In the genomic region with DNA sequence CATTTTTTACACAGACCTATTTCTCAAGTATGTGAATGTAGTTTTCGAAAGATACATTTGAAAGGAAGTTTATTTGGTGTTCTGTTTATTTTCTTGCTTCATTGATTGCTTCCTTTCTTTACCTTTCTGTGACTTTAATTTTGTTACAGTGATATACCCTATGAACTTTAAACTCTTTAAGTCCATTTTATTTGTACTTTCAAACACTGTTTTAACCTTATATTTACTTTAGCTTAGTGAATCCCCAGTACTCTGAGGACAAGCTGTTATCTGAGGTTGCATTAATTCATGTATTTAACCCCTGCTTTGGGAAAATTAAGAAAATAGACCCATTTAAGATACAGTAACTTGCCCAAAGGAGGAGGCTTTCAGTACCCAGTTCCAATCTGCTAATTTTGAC, we compare ENCODE assay signal across 38 cellular contexts.
"Had no signal": no experiment of that assay in that cellular context is flagged by ENCODE, and none has a peak within 500 bp of the region (broad histone marks: within the 10 kb centered on the region; RNA-seq: fewer than 3 reads in every experiment).

No MANE protein-coding gene starts in this region.

- H3K36me3 ChIP-seq: adrenal gland, cardiac muscle cell had no signal

- DNase-seq: activated B cell treated with CpG ODN at 0.5 μM for 24 hours; activated CD4-positive, alpha-beta memory T cell treated with anti-CD3 and anti-CD28 coated beads for 36 hours; activated CD4-positive, alpha-beta T cell treated with anti-CD3 and anti-CD28 coated beads for 4 hours; activated CD4-positive, alpha-beta T cell treated with anti-CD3 and anti-CD28 coated beads, Interleukin-2, amount 10 ng/mL, durations not matched to agents 24 days and 14 days; activated CD4-positive, alpha-beta T cell treated with anti-CD3 and anti-CD28 coated beads, Interleukin-2, amount 50 U/mL, for 1 hour; activated CD4-positive, alpha-beta T cell treated with anti-CD3 and anti-CD28 coated beads, Interleukin-2, amount 50 U/mL, for 4 hours; activated CD4-positive, CD25-positive, alpha-beta regulatory T cell treated with anti-CD3 and anti-CD28 coated beads, Interleukin-2, amount 50 U/mL, for 72 hours; activated CD8-positive, alpha-beta memory T cell treated with anti-CD3 and anti-CD28 coated beads, Interleukin-2, amount 50 U/mL, for 4 hours; activated CD8-positive, alpha-beta T cell treated with anti-CD3 and anti-CD28 coated beads for 36 hours; activated effector memory CD4-positive, alpha-beta T cell treated with anti-CD3 and anti-CD28 coated beads, Interleukin-2, amount 50 U/mL, for 16 hours; activated gamma-delta T cell treated with Interleukin-2 at 50 U/mL for 16 hours; activated naive CD4-positive, alpha-beta T cell; activated naive CD4-positive, alpha-beta T cell treated with anti-CD3 and anti-CD28 coated beads for 36 hours; activated naive CD4-positive, alpha-beta T cell treated with anti-CD3 and anti-CD28 coated beads, Interleukin-2, amount 50 U/mL, for 16 hours; activated naive CD8-positive, alpha-beta T cell treated with anti-CD3 and anti-CD28 coated beads for 36 hours; activated T-cell treated with anti-CD3 and anti-CD28 coated beads for 4 hours; activated T-cell treated with anti-CD3 and anti-CD28 coated beads, Interleukin-2, amount 50 U/mL, for 1 hour; activated T-cell treated with anti-CD3 and anti-CD28 coated beads, Interleukin-2, amount 50 U/mL, for 4 hours; activated T-cell treated with anti-CD3 and anti-CD28 coated beads, Interleukin-2, amount 50 U/mL, for 72 hours; adrenal gland; amniotic stem cell; aorta; caudate nucleus; cerebellar nuclear complex; T-helper 2 cell; T-helper 9 cell had no signal

- H3K4me3 Mint-ChIP-seq: activated B cell treated with CpG ODN at 0.5 μM for 24 hours; activated CD4-positive, alpha-beta memory T cell treated with anti-CD3 and anti-CD28 coated beads for 36 hours; activated CD4-positive, alpha-beta T cell treated with anti-CD3 and anti-CD28 coated beads, Interleukin-2, amount 10 ng/mL, durations not matched to agents 24 days and 14 days; activated CD8-positive, alpha-beta T cell treated with anti-CD3 and anti-CD28 coated beads for 36 hours; activated naive CD4-positive, alpha-beta T cell treated with anti-CD3 and anti-CD28 coated beads for 36 hours; activated naive CD8-positive, alpha-beta T cell treated with anti-CD3 and anti-CD28 coated beads for 36 hours; activated T-cell treated with anti-CD3 and anti-CD28 coated beads, Interleukin-2, amount 50 U/mL, for 4 hours; activated T-cell treated with anti-CD3 and anti-CD28 coated beads, Interleukin-2, amount 50 U/mL, for 72 hours; activated T-helper 1 cell treated with anti-CD3 and anti-CD28 coated beads, Interleukin-12 subunit alpha, Interleukin-12 subunit beta, Interleukin-2, Interleukin-4 antibody, amounts not matched to agents 30 ng/mL and 10 ng/mL and 1 ng/mL, durations not matched to agents 14 hours and 24 hours and 36 hours; activated T-helper 17 cell treated with anti-CD3 and anti-CD28 coated beads, Interleukin-2, amount 50 U/mL, for 72 hours; brain; central memory CD8-positive, alpha-beta T cell; T-helper 1 cell treated with Interleukin-12 subunit alpha and Interleukin-12 subunit beta and Interleukin-4 antibody, amounts not matched to agents 30 μg/mL and 1 μg/mL, for 36 hours; T-helper 2 cell treated with Interferon-gamma antibody and Interleukin-4, amounts not matched to agents 5 μg/mL and 100 μg/mL, for 36 hours had no signal

- H3K27me3 Mint-ChIP-seq: activated B cell treated with CpG ODN at 0.5 μM for 24 hours; activated CD4-positive, alpha-beta T cell treated with anti-CD3 and anti-CD28 coated beads, Interleukin-2, amount 10 ng/mL, durations not matched to agents 24 days and 14 days; activated CD8-positive, alpha-beta T cell treated with anti-CD3 and anti-CD28 coated beads for 36 hours; activated naive CD8-positive, alpha-beta T cell treated with anti-CD3 and anti-CD28 coated beads for 36 hours; activated T-helper 17 cell treated with anti-CD3 and anti-CD28 coated beads, Interleukin-2, amount 50 U/mL, for 72 hours; brain; central memory CD8-positive, alpha-beta T cell had no signal

- H3K4me1 Mint-ChIP-seq: activated B cell treated with CpG ODN at 0.5 μM for 24 hours; activated CD4-positive, alpha-beta T cell treated with anti-CD3 and anti-CD28 coated beads, Interleukin-2, amount 10 ng/mL, durations not matched to agents 24 days and 14 days; activated naive CD8-positive, alpha-beta T cell treated with anti-CD3 and anti-CD28 coated beads for 36 hours; activated T-helper 17 cell treated with anti-CD3 and anti-CD28 coated beads, Interleukin-2, amount 50 U/mL, for 72 hours; central memory CD8-positive, alpha-beta T cell had no signal

- H3K27me3 ChIP-seq: adrenal gland, cardiac muscle cell had no signal

- H3K36me3 Mint-ChIP-seq: activated CD4-positive, alpha-beta memory T cell treated with anti-CD3 and anti-CD28 coated beads for 36 hours; activated naive CD4-positive, alpha-beta T cell treated with anti-CD3 and anti-CD28 coated beads, Interleukin-2, amount 50 U/mL, for 72 hours; activated naive CD8-positive, alpha-beta T cell treated with anti-CD3 and anti-CD28 coated beads for 36 hours had no signal

- H3K9me3 Mint-ChIP-seq: activated B cell treated with CpG ODN at 0.5 μM for 24 hours; activated CD4-positive, alpha-beta memory T cell treated with anti-CD3 and anti-CD28 coated beads for 36 hours; activated CD4-positive, alpha-beta T cell treated with anti-CD3 and anti-CD28 coated beads, Interleukin-2, amount 10 ng/mL, durations not matched to agents 24 days and 14 days; activated CD8-positive, alpha-beta T cell treated with anti-CD3 and anti-CD28 coated beads for 36 hours; activated naive CD4-positive, alpha-beta T cell treated with anti-CD3 and anti-CD28 coated beads for 36 hours; activated naive CD8-positive, alpha-beta T cell treated with anti-CD3 and anti-CD28 coated beads for 36 hours; activated T-cell treated with anti-CD3 and anti-CD28 coated beads, Interleukin-2, amount 50 U/mL, for 4 hours; activated T-helper 1 cell treated with anti-CD3 and anti-CD28 coated beads, Interleukin-12 subunit alpha, Interleukin-12 subunit beta, Interleukin-2, Interleukin-4 antibody, amounts not matched to agents 30 ng/mL and 10 ng/mL and 1 ng/mL, durations not matched to agents 14 hours and 24 hours and 36 hours; activated T-helper 17 cell treated with anti-CD3 and anti-CD28 coated beads, Interleukin-2, amount 50 U/mL, for 72 hours; brain; T-helper 1 cell treated with Interleukin-12 subunit alpha and Interleukin-12 subunit beta and Interleukin-4 antibody, amounts not matched to agents 30 μg/mL and 1 μg/mL, for 36 hours; T-helper 2 cell treated with Interferon-gamma antibody and Interleukin-4, amounts not matched to agents 5 μg/mL and 100 μg/mL, for 36 hours had no signal

- FAIRE-seq: astrocyte, bronchial epithelial cell, TTC549 had no signal

- H3K27ac Mint-ChIP-seq: activated B cell treated with CpG ODN at 0.5 μM for 24 hours; activated CD4-positive, alpha-beta memory T cell treated with anti-CD3 and anti-CD28 coated beads for 36 hours; activated CD4-positive, alpha-beta T cell treated with anti-CD3 and anti-CD28 coated beads, Interleukin-2, amount 10 ng/mL, durations not matched to agents 24 days and 14 days; activated CD8-positive, alpha-beta T cell treated with anti-CD3 and anti-CD28 coated beads for 36 hours; activated naive CD4-positive, alpha-beta T cell treated with anti-CD3 and anti-CD28 coated beads for 36 hours; activated naive CD4-positive, alpha-beta T cell treated with anti-CD3 and anti-CD28 coated beads, Interleukin-2, amount 50 U/mL, for 72 hours; activated naive CD8-positive, alpha-beta T cell treated with anti-CD3 and anti-CD28 coated beads for 36 hours; activated T-cell treated with anti-CD3 and anti-CD28 coated beads, Interleukin-2, amount 50 U/mL, for 72 hours; activated T-helper 1 cell treated with anti-CD3 and anti-CD28 coated beads, Interleukin-12 subunit alpha, Interleukin-12 subunit beta, Interleukin-2, Interleukin-4 antibody, amounts not matched to agents 30 ng/mL and 10 ng/mL and 1 ng/mL, durations not matched to agents 14 hours and 24 hours and 36 hours; activated T-helper 17 cell treated with anti-CD3 and anti-CD28 coated beads, Interleukin-2, amount 50 U/mL, for 72 hours; T-helper 1 cell treated with Interleukin-12 subunit alpha and Interleukin-12 subunit beta and Interleukin-4 antibody, amounts not matched to agents 30 μg/mL and 1 μg/mL, for 36 hours; T-helper 2 cell treated with Interferon-gamma antibody and Interleukin-4, amounts not matched to agents 5 μg/mL and 100 μg/mL, for 36 hours had no signal

- H3K9me3 ChIP-seq: adrenal gland had no signal

- ATAC-seq: activated CD8-positive, alpha-beta T cell treated with anti-CD3 and anti-CD28 coated beads for 36 hours; activated naive CD4-positive, alpha-beta T cell treated with anti-CD3 and anti-CD28 coated beads, Interleukin-2, amount 50 U/mL, for 72 hours; activated T-cell treated with anti-CD3 and anti-CD28 coated beads, Interleukin-2, amount 50 U/mL, for 4 hours; activated T-cell treated with anti-CD3 and anti-CD28 coated beads, Interleukin-2, amount 50 U/mL, for 72 hours; activated T-helper 17 cell treated with anti-CD3 and anti-CD28 coated beads, Interleukin-2, amount 50 U/mL, for 72 hours had no signal

- H3K4me1 ChIP-seq: adrenal gland had no signal

- H3K27ac ChIP-seq: adrenal gland, cardiac muscle cell, VCaP had no signal

- H3K4me3 ChIP-seq: adrenal gland, cardiac muscle cell had no signal
